In the genomic region with DNA sequence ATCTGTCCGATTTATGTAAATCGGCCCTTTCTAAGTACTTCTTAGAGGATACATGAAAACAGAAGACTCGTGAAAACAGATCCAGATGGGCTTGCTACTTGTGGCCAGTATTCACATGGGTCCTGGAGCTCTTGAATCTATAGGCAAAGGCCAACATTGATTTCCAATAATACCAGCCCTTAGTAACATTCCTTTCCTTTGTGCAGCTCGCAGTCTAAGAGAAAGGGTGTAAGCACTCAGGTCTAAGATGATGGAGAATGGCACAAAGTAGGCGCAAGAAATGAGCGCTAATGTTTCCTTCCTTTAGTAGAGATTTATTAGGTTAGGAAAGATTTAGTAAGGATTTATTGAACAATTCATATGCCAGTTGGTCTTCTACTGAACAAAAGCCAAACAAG, we compare ENCODE assay signal across 9 cellular contexts. TPM values are rescaled to one million over a fixed set of nuclear protein-coding genes. Genes with fewer than 3 reads are reported as not detected.
DNase-seq lines count a peak whose midpoint lies in the region; ATAC-seq, FAIRE-seq and TF ChIP-seq lines count a peak whose summit lies in the region.
"Had no signal": no experiment of that assay in that cellular context is flagged by ENCODE, and none has a peak within 500 bp of the region (broad histone marks: within the 10 kb centered on the region; RNA-seq: fewer than 3 reads in every experiment).

No MANE protein-coding gene starts in this region.

- no CpG with 5 or more reads among the region's 6 CpGs for WGBS in neuronal stem cell (ENCODE audit: extremely low coverage in 2 of 2, insufficient read length in 2 of 2, insufficient replicate concordance in 1 of 2), 2 donors

- no peak for ATAC-seq in activated T-cell treated with anti-CD3 and anti-CD28 coated beads, Interleukin-2, amount 50 U/mL, for 72 hours (replicated peaks in 1 of 2)

- peaks cover under 1% of the 10 kb centered on the region for H3K27me3 Mint-ChIP-seq in activated T-cell treated with anti-CD3 and anti-CD28 coated beads, Interleukin-2, amount 50 U/mL, for 72 hours (ENCODE audit: low read depth)

- no TSS peak for BruUV-seq in endothelial cell of umbilical vein (replicated peaks; lab: Mats Ljungman, UMichigan)

- no peak overlapping the region for H3K18ac ChIP-seq in neuronal stem cell (ENCODE audit: low read length)

- H3K9me1 ChIP-seq in endothelial cell of umbilical vein (replicated peaks; ENCODE audit: control insufficient read depth, extremely low read depth, insufficient read depth, low read length): no peaks in the 10 kb centered on the region

- H2BK120ac ChIP-seq in neuronal stem cell (ENCODE audit: low read depth, low read length): no peak overlapping the region

- no peak for FAIRE-seq in endothelial cell of umbilical vein (lab: Jason Lieb, UNC)
- FAIRE-seq in D721Med (lab: Jason Lieb, UNC): no peak
- FAIRE-seq: endometrium had no signal

- CTCF ChIA-PET in endothelial cell of umbilical vein (lab: Charles Lee): interaction anchor here (1.2 to 1.6 kb wide), 4 partner anchors 11 to 358 kb away, joined by 3 to 7 read pairs (median 4); no protein-coding TSS in a partner anchor

- H3K79me1 ChIP-seq in neuronal stem cell (ENCODE audit: low read depth, low read length): no peaks in the 10 kb centered on the region

- no peak overlapping the region for H3K4ac ChIP-seq in neuronal stem cell (ENCODE audit: low read length)

- H2BK12ac ChIP-seq in neuronal stem cell (ENCODE audit: low read length): no peak overlapping the region

- TF ChIP-seq POLR2A in endothelial cell of umbilical vein (IDR thresholded peaks at IDR 0.05; ENCODE audit: low read depth, low read length): no peak

- no peak overlapping the region for H3K14ac ChIP-seq in neuronal stem cell (ENCODE audit: low read length)

- H3K4me3 ChIP-seq in endothelial cell of umbilical vein (replicated peaks in 1 of 3; ENCODE audit: insufficient read depth in 1 of 3, low read depth in 1 of 3, low read length in 3 of 3) (peak overlapping the region; percentile 23 to 92 (median 55)), neuronal stem cell (ENCODE audit: low read length in 2 of 2) (peak overlapping the region; percentile 88 to 95)

- no peaks in the 10 kb centered on the region for H3K9me3 Mint-ChIP-seq in activated T-cell treated with anti-CD3 and anti-CD28 coated beads, Interleukin-2, amount 50 U/mL, for 72 hours

- no peak overlapping the region for H3K23ac ChIP-seq in neuronal stem cell (ENCODE audit: low read depth, low read length, poor library complexity)

- no peak for TF ChIP-seq CTCF in endothelial cell of umbilical vein (IDR thresholded peaks at IDR 0.05; ENCODE audit: extremely low read depth in 1 of 2, insufficient read depth in 1 of 2, low read depth in 1 of 2, low read length in 2 of 2)
- no peak for TF ChIP-seq CTCF in D721Med (IDR thresholded peaks at IDR 0.05; ENCODE audit: insufficient read depth, missing control alignments)

- peak overlapping the region; percentile 96 for H3K27ac Mint-ChIP-seq in activated T-cell treated with anti-CD3 and anti-CD28 coated beads, Interleukin-2, amount 50 U/mL, for 72 hours

- no peak overlapping the region for H2AK5ac ChIP-seq in neuronal stem cell (ENCODE audit: low read depth, low read length)

- no peaks in the 10 kb centered on the region for H4K20me1 ChIP-seq in endothelial cell of umbilical vein (replicated peaks; ENCODE audit: control insufficient read depth, extremely low read depth, insufficient read depth, low read length)

- no peak for DNase-seq in activated T-cell treated with anti-CD3 and anti-CD28 coated beads, Interleukin-2, amount 50 U/mL, for 72 hours
- DNase-seq in activated T-cell treated with anti-CD3 and anti-CD28 coated beads for 4 hours (no peak), SHP77 (lab: John Stamatoyannopoulos, UW) (peak; percentile 68 to 69), endothelial cell of umbilical vein (ENCODE audit: low read depth, low spot score) (peak; percentile 55), neuronal stem cell (ENCODE audit: low spot score) (peak; percentile 32), D721Med (ENCODE audit: insufficient read length, low spot score) (no peak), NCI-H2107 treated with DMSO at 0.1 percent for 48 hours (lab: John Stamatoyannopoulos, UW; ENCODE audit: unreplicated experiment) (no peak)
- no peak for DNase-seq in activated CD4-positive, alpha-beta T cell treated with anti-CD3 and anti-CD28 coated beads for 4 hours

- H3K9ac ChIP-seq in endothelial cell of umbilical vein (replicated peaks; ENCODE audit: extremely low read depth, insufficient read depth, low read length) (no peak overlapping the region), neuronal stem cell (ENCODE audit: low read depth, low read length, poor library complexity) (no peak overlapping the region)

- H3K4me1 ChIP-seq in endothelial cell of umbilical vein (ENCODE audit: control insufficient read depth, extremely low read depth, insufficient read depth, low read length) (peaks cover 16% of the 10 kb centered on the region), neuronal stem cell (ENCODE audit: control insufficient read depth in 2 of 2, insufficient read depth in 1 of 2, low read depth in 1 of 2, low read length in 2 of 2) (no peaks in the 10 kb centered on the region)

- no peak overlapping the region for H4K8ac ChIP-seq in neuronal stem cell (ENCODE audit: low read depth, low read length)

- H3K4me1 Mint-ChIP-seq in activated T-cell treated with anti-CD3 and anti-CD28 coated beads, Interleukin-2, amount 50 U/mL, for 72 hours (ENCODE audit: low read depth): peaks cover 56% of the 10 kb centered on the region

- H2BK15ac ChIP-seq in neuronal stem cell (ENCODE audit: low read length): no peak overlapping the region

- H3K4me2 ChIP-seq in endothelial cell of umbilical vein (ENCODE audit: insufficient read depth, low read length) (peak overlapping the region; percentile 99), neuronal stem cell (ENCODE audit: insufficient read depth, low read length, poor library complexity, severe bottlenecking) (peak overlapping the region; percentile 88)

- peak overlapping the region; percentile 89 to 98 for H3K4me3 Mint-ChIP-seq in activated T-cell treated with anti-CD3 and anti-CD28 coated beads, Interleukin-2, amount 50 U/mL, for 72 hours

- no peak overlapping the region for H4K91ac ChIP-seq in neuronal stem cell (ENCODE audit: low read depth, low read length, poor library complexity)

- intact Hi-C loops in endothelial cell of umbilical vein (cut with micrococcal nuclease): loop anchor here (2.0 to 5.0 kb wide), 5 partner anchors 216 to 745 kb away; partner anchors contain the start of gene DTD2

- no peaks in the 10 kb centered on the region for H3K36me3 ChIP-seq in endothelial cell of umbilical vein (ENCODE audit: control insufficient read depth in 2 of 2, extremely low read depth in 1 of 2, insufficient read depth in 2 of 2, low read length in 2 of 2)
- H3K36me3 ChIP-seq in neuronal stem cell (replicated peaks in 1 of 2; ENCODE audit: control insufficient read depth in 2 of 2, insufficient read depth in 2 of 2, low read length in 2 of 2): no peaks in the 10 kb centered on the region

- POLR2A ChIA-PET in endothelial cell of umbilical vein (lab: Charles Lee): no interaction called here

- H3K27ac ChIP-seq in endothelial cell of umbilical vein (ENCODE audit: insufficient read depth, low read depth, low read length) (no peak overlapping the region), neuronal stem cell (replicated peaks; ENCODE audit: low read length) (no peak overlapping the region)

- H2AFZ ChIP-seq in endothelial cell of umbilical vein (ENCODE audit: low read depth, low read length): peak overlapping the region; percentile 43
- peak overlapping the region; percentile 99 for H2AFZ ChIP-seq in neuronal stem cell (ENCODE audit: low read length)

- no peak overlapping the region for H2BK5ac ChIP-seq in neuronal stem cell (ENCODE audit: low read length)

- dilution Hi-C loops in endothelial cell of umbilical vein (cut with MboI; ENCODE audit: extremely low pct_ligation_motif_present, low sequenced_read_pairs): no loop called here

- H3K36me3 Mint-ChIP-seq in activated T-cell treated with anti-CD3 and anti-CD28 coated beads, Interleukin-2, amount 50 U/mL, for 72 hours (ENCODE audit: insufficient read depth in 2 of 2): no peaks in the 10 kb centered on the region

- H3K79me2 ChIP-seq in endothelial cell of umbilical vein (ENCODE audit: control insufficient read depth, insufficient read depth, low read length): no peaks in the 10 kb centered on the region

- H3K27me3 ChIP-seq in endothelial cell of umbilical vein (ENCODE audit: control insufficient read depth in 2 of 2, insufficient read depth in 2 of 2, low read length in 2 of 2) (peaks cover 6 to 15% of the 10 kb centered on the region in 2 experiments), neuronal stem cell (ENCODE audit: control insufficient read depth in 3 of 3, insufficient read depth in 3 of 3, low read depth in 1 of 3, low read length in 3 of 3) (peaks cover 0 to 37% (median 0%) of the 10 kb centered on the region in 3 experiments)

- H3K9me3 ChIP-seq in endothelial cell of umbilical vein (replicated peaks; ENCODE audit: control insufficient read depth, insufficient read depth, low read length) (no peaks in the 10 kb centered on the region), neuronal stem cell (replicated peaks in 1 of 2; ENCODE audit: control insufficient read depth in 2 of 2, insufficient read depth in 1 of 2, low read depth in 1 of 2, low read length in 2 of 2) (no peaks in the 10 kb centered on the region)

RNA-seq across cellular contexts. Expression of gene RNU6-8, which starts 0.6 kb away (rescaled TPM):
- not detected for total RNA-seq in activated T-cell treated with anti-CD3 and anti-CD28 coated beads, Interleukin-2, amount 50 U/mL, for 72 hours
- total RNA-seq in endothelial cell of umbilical vein: not detected in 2 replicates
- polyA plus RNA-seq in endothelial cell of umbilical vein: not detected in 2 replicates
- polyA plus RNA-seq in endothelial cell of umbilical vein (2011; cell fraction: cytosol; rRNA removed): not detected in 2 replicates
- not detected in 2 replicates for polyA plus RNA-seq in endothelial cell of umbilical vein (2011; cell fraction: nucleus; rRNA removed)
- polyA plus RNA-seq in endothelial cell of umbilical vein (2012): not detected in 2 replicates
- not detected in 2 replicates for polyA minus RNA-seq in endothelial cell of umbilical vein
- not detected for polyA minus RNA-seq in endothelial cell of umbilical vein (2011; cell fraction: cytosol; rRNA and poly(A)+ RNA removed)
- not detected in 2 replicates for polyA minus RNA-seq in endothelial cell of umbilical vein (2011; cell fraction: nucleus; rRNA and poly(A)+ RNA removed)
- not detected for polyA plus RNA-seq in neuronal stem cell (2013, experiment 1 of 2)
- polyA plus RNA-seq in neuronal stem cell (2013, experiment 2 of 2): not detected

RNA-seq across cellular contexts. Expression of gene RNU6-7, which starts 0.6 kb away (rescaled TPM):
- not detected for total RNA-seq in activated T-cell treated with anti-CD3 and anti-CD28 coated beads, Interleukin-2, amount 50 U/mL, for 72 hours
- total RNA-seq in endothelial cell of umbilical vein: not detected in 2 replicates
- not detected in 2 replicates for polyA plus RNA-seq in endothelial cell of umbilical vein
- polyA plus RNA-seq in endothelial cell of umbilical vein (2011; cell fraction: cytosol; rRNA removed): not detected in 2 replicates
- polyA plus RNA-seq in endothelial cell of umbilical vein (2011; cell fraction: nucleus; rRNA removed): not detected in 2 replicates
- not detected in 2 replicates for polyA plus RNA-seq in endothelial cell of umbilical vein (2012)
- polyA minus RNA-seq in endothelial cell of umbilical vein: not detected in 2 replicates
- polyA minus RNA-seq in endothelial cell of umbilical vein (2011; cell fraction: cytosol; rRNA and poly(A)+ RNA removed): not detected
- not detected in 2 replicates for polyA minus RNA-seq in endothelial cell of umbilical vein (2011; cell fraction: nucleus; rRNA and poly(A)+ RNA removed)
- polyA plus RNA-seq in neuronal stem cell (2013, experiment 1 of 2): not detected
- not detected for polyA plus RNA-seq in neuronal stem cell (2013, experiment 2 of 2)

Comparison
In these comparisons a context has a peak if more than half of its experiments do, and no peak if none do; other contexts are left out.
1. DNase-seq: peak in SHP77 (2 of 2), endothelial cell of umbilical vein (single experiment) and neuronal stem cell (single experiment); none in activated T-cell treated with anti-CD3 and anti-CD28 coated beads, Interleukin-2, amount 50 U/mL, for 72 hours (0 of 2), activated T-cell treated with anti-CD3 and anti-CD28 coated beads for 4 hours (single experiment), D721Med (single experiment), NCI-H2107 treated with DMSO at 0.1 percent for 48 hours (single experiment) and activated CD4-positive, alpha-beta T cell treated with anti-CD3 and anti-CD28 coated beads for 4 hours (0 of 2).